ENCODE assay signal across 1 cellular context in genomic region chr5:178115136-178115834, GRCh38.
TF ChIP-seq lines count a peak whose summit lies in the region.

No MANE protein-coding gene starts in this region.

TF ChIP-seq in HepG2, 621 proteins besides CTCF, POLR2A, EP300 and RAD21:
- TF ChIP-seq ZNF576 (CRISPR knock-in tag; IDR thresholded peaks at IDR 0.05) (no peak), CHD4 (IDR thresholded peaks at IDR 0.05; ENCODE audit: borderline replicate concordance, low read length) (no peak), DBP (CRISPR knock-in tag; IDR thresholded peaks at IDR 0.05; ENCODE audit: not compliant biosample characterization) (no peak), ZNF33A (CRISPR knock-in tag; IDR thresholded peaks at IDR 0.05; ENCODE audit: borderline replicate concordance) (no peak), ZNF761 (CRISPR knock-in tag; conservative IDR thresholded peaks at IDR 0.05) (no peak), ZNF263 (CRISPR knock-in tag; IDR thresholded peaks at IDR 0.05) (no peak)
